ENCODE assay signal across 30 cellular contexts in the genomic region with DNA sequence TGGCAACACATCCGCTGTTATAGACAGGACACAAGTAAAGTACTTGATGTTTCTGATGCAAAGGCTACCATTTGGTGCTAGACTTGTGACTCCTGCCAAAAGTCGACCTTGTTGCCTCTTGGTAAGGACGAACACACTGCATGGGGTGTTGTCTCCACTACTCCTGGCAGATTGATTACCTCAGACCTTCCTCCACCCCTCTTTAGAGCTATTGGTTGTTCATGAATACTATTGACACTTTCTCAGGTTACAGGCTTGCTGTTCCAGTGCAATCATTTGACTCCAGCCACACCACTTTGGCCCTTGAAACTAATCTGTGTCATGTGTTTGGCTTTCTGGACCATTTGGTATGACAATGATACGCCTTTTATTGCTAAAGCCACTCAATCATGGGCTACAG.
"Had no signal": no experiment of that assay in that cellular context is flagged by ENCODE, and none has a peak within 500 bp of the region (broad histone marks: within the 10 kb centered on the region; RNA-seq: fewer than 3 reads in every experiment).

No MANE protein-coding gene starts in this region.

- H3K27me3 Mint-ChIP-seq: activated naive CD8-positive, alpha-beta T cell; central memory CD8-positive, alpha-beta T cell; dendritic cell treated with granulocyte-macrophage colony-stimulating factor and Interleukin-4, amounts not matched to agents 40 ng/mL and 50 ng/mL, for 4 days; progenitor cell of endocrine pancreas; stimulated activated memory B cell treated with anti-CD40 and anti-IgM and Interleukin-4, amounts not matched to agents 10 μg/mL and 1 μg/mL and 100 μg/mL, for 72 hours; stimulated activated naive CD8-positive, alpha-beta T cell treated with anti-CD3 and anti-CD28 coated beads, Interleukin-15, amount 100 ng/mL, for 72 hours; type B pancreatic cell had no signal

- H3K9me3 ChIP-seq: neutrophil, sigmoid colon, uterus had no signal

- H3K4me1 ChIP-seq: foreskin keratinocyte, heart left ventricle, uterus had no signal

- H3K4me3 ChIP-seq: heart left ventricle, sigmoid colon, uterus had no signal

- H3K27ac Mint-ChIP-seq: activated naive CD8-positive, alpha-beta T cell; dendritic cell treated with granulocyte-macrophage colony-stimulating factor and Interleukin-4, amounts not matched to agents 40 ng/mL and 50 ng/mL, for 4 days; endodermal cell; immature natural killer cell; progenitor cell of endocrine pancreas; stimulated activated memory B cell treated with anti-CD40 and anti-IgM and Interleukin-4, amounts not matched to agents 10 μg/mL and 1 μg/mL and 100 μg/mL, for 72 hours; stimulated activated naive CD8-positive, alpha-beta T cell treated with anti-CD3 and anti-CD28 coated beads, Interleukin-15, amount 100 ng/mL, for 72 hours; type B pancreatic cell had no signal

- H3K9me3 Mint-ChIP-seq: central memory CD8-positive, alpha-beta T cell; dendritic cell treated with granulocyte-macrophage colony-stimulating factor and Interleukin-4, amounts not matched to agents 40 ng/mL and 50 ng/mL, for 4 days; stimulated activated naive CD8-positive, alpha-beta T cell treated with anti-CD3 and anti-CD28 coated beads, Interleukin-15, amount 100 ng/mL, for 72 hours had no signal

- H3K4me3 Mint-ChIP-seq: activated naive CD8-positive, alpha-beta T cell; central memory CD8-positive, alpha-beta T cell; dendritic cell treated with granulocyte-macrophage colony-stimulating factor and Interleukin-4, amounts not matched to agents 40 ng/mL and 50 ng/mL, for 4 days; endodermal cell; immature natural killer cell; nephron; stimulated activated memory B cell treated with anti-CD40 and anti-IgM and Interleukin-4, amounts not matched to agents 10 μg/mL and 1 μg/mL and 100 μg/mL, for 72 hours; stimulated activated naive CD8-positive, alpha-beta T cell treated with anti-CD3 and anti-CD28 coated beads, Interleukin-15, amount 100 ng/mL, for 72 hours; type B pancreatic cell had no signal

- H3K27ac ChIP-seq: foreskin keratinocyte, heart left ventricle, neutrophil, sigmoid colon, uterus, VCaP had no signal

- H3K4me1 Mint-ChIP-seq: central memory CD8-positive, alpha-beta T cell; endodermal cell; immature natural killer cell; stimulated activated memory B cell treated with anti-CD40 and anti-IgM and Interleukin-4, amounts not matched to agents 10 μg/mL and 1 μg/mL and 100 μg/mL, for 72 hours; stimulated activated naive CD8-positive, alpha-beta T cell treated with anti-CD3 and anti-CD28 coated beads, Interleukin-15, amount 100 ng/mL, for 72 hours had no signal

- H3K27me3 ChIP-seq: foreskin keratinocyte, heart left ventricle, neutrophil, sigmoid colon, uterus had no signal

- DNase-seq: activated CD4-positive, alpha-beta T cell treated with anti-CD3 and anti-CD28 coated beads for 4 hours; activated CD4-positive, alpha-beta T cell treated with anti-CD3 and anti-CD28 coated beads, Interleukin-2, amount 50 U/mL, for 48 hours; activated CD8-positive, alpha-beta memory T cell treated with anti-CD3 and anti-CD28 coated beads for 24 hours; activated effector memory CD4-positive, alpha-beta T cell treated with Interleukin-2 at 50 U/mL for 16 hours; activated naive CD4-positive, alpha-beta T cell treated with Interleukin-2 at 50 U/mL for 16 hours; anterior cingulate cortex; endodermal cell; foreskin keratinocyte; heart left ventricle; hypothalamus; immature natural killer cell; kidney; left colon; mammary epithelial cell; retina; sigmoid colon; small intestine; stimulated activated CD4-positive, alpha-beta T cell treated with anti-CD3 and anti-CD28 coated beads, Interleukin-4, amount 100 ng/mL, for 24 hours; stimulated activated naive CD8-positive, alpha-beta T cell treated with anti-CD3 and anti-CD28 coated beads, Interleukin-15, amount 100 ng/mL, for 72 hours; substantia nigra; uterus had no signal

- H3K36me3 ChIP-seq: neutrophil, uterus had no signal
